Comparison of ENCODE assay signal across 16 cellular contexts in the genomic region with DNA sequence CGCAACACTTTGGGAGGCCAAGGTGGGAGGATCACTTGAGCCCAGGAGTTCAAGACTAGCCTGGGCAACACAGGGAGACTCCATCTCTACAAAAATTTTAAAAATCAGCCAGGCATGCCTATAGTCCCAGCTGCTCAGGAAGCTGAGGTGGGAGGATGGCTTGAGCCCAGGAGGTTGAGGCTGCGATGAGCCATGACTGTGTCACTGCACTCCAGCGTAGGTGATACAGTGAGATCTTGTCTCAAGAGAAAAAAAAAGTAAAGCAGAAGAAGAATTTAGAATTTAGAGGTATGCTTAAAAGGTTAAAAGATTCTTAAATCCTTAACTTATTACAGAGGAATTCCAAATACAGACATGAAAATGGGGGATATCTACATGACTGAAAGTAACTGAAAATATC.
DNase-seq lines count a peak whose midpoint lies in the region; ATAC-seq and TF ChIP-seq lines count a peak whose summit lies in the region.
"Had no signal": no experiment of that assay in that cellular context is flagged by ENCODE, and none has a peak within 500 bp of the region (broad histone marks: within the 10 kb centered on the region; RNA-seq: fewer than 3 reads in every experiment).

No MANE protein-coding gene starts in this region.

- peak; percentile 71 for DNase-seq in Daoy (ENCODE audit: low read depth)
- peak; percentile 52 for DNase-seq in HS-5 (ENCODE audit: low read depth)
- DNase-seq in glomerular visceral epithelial cell (ENCODE audit: extremely low spot score), result peak; percentile 54
- DNase-seq in anterior cingulate cortex (lab: John Stamatoyannopoulos, UW), result no peak
- DNase-seq: activated CD4-positive, alpha-beta T cell treated with anti-CD3 and anti-CD28 coated beads, Interleukin-2, amount 50 U/mL, for 1 hour; Calu3; central memory CD4-positive, alpha-beta T cell; effector memory CD8-positive, alpha-beta T cell; hippocampal formation; NCI-H146; NCI-H446; right lobe of liver; Right ventricle myocardium superior had no signal

- ATAC-seq in SK-N-SH treated with all-trans-retinoic acid at 6 μM for 48 hours (peak; percentile 12; the same call in 1 of the 3 replicates), GM18498 (IDR thresholded peaks at IDR 0.05; ENCODE audit: unreplicated experiment) (no peak), GM18909 (IDR thresholded peaks at IDR 0.05; ENCODE audit: poor library complexity, unreplicated experiment) (no peak)
- ATAC-seq: effector memory CD8-positive, alpha-beta T cell; right lobe of liver had no signal

TF ChIP-seq in SK-N-SH treated with all-trans-retinoic acid at 6 μM for 48 hours, 23 proteins besides CTCF, POLR2A, EP300 and RAD21:
- no peak for TF ChIP-seq BACH2 (CRISPR knock-in tag; IDR thresholded peaks at IDR 0.05; ENCODE audit: borderline replicate concordance)
- TF ChIP-seq, protein P1, sequence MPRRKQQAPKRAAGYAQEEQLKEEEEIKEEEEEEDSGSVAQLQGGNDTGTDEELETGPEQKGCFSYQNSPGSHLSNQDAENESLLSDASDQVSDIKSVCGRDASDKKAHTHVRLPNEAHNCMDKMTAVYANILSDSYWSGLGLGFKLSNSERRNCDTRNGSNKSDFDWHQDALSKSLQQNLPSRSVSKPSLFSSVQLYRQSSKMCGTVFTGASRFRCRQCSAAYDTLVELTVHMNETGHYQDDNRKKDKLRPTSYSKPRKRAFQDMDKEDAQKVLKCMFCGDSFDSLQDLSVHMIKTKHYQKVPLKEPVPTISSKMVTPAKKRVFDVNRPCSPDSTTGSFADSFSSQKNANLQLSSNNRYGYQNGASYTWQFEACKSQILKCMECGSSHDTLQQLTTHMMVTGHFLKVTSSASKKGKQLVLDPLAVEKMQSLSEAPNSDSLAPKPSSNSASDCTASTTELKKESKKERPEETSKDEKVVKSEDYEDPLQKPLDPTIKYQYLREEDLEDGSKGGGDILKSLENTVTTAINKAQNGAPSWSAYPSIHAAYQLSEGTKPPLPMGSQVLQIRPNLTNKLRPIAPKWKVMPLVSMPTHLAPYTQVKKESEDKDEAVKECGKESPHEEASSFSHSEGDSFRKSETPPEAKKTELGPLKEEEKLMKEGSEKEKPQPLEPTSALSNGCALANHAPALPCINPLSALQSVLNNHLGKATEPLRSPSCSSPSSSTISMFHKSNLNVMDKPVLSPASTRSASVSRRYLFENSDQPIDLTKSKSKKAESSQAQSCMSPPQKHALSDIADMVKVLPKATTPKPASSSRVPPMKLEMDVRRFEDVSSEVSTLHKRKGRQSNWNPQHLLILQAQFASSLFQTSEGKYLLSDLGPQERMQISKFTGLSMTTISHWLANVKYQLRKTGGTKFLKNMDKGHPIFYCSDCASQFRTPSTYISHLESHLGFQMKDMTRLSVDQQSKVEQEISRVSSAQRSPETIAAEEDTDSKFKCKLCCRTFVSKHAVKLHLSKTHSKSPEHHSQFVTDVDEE (CRISPR knock-in tag; IDR thresholded peaks at IDR 0.05), result no peak

Comparison
In these comparisons a context has a peak if more than half of its experiments do, and no peak if none do; other contexts are left out.
1. DNase-seq: peak in Daoy (single experiment), HS-5 (single experiment) and glomerular visceral epithelial cell (single experiment); none in anterior cingulate cortex (0 of 58).